Comparison of ENCODE assay signal across 25 cellular contexts in the genomic region with DNA sequence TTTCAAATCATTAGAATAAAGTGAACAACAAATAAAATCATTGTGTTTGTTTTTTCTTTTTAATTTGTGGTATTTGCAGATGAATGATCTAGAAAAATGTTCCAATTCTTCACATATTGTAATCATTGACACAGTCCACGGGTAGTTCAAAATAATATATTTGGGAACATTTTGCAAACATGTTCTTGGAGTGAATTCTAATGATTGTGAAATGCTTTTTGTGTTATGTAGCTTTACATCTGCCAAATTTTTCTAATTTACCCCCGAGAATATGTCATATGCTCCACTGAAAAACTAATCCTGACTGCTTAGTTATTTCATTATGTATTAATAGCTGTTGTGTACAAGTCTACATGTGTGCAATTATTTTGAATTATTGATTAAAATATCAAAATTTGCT.
DNase-seq lines count a peak whose midpoint lies in the region; ATAC-seq, FAIRE-seq and TF ChIP-seq lines count a peak whose summit lies in the region.
"Had no signal": no experiment of that assay in that cellular context is flagged by ENCODE, and none has a peak within 500 bp of the region (broad histone marks: within the 10 kb centered on the region; RNA-seq: fewer than 3 reads in every experiment).

No MANE protein-coding gene starts in this region.

- intact Hi-C loops in Right ventricle myocardium superior (cut with DNase I): no loop called here
- intact Hi-C loops in heart left ventricle (cut with DNase I): no loop called here
- intact Hi-C loops in pancreas (cut with DNase I): no loop called here

- H3K4me3 ChIP-seq in heart left ventricle (no peak overlapping the region), fibroblast of pulmonary artery (replicated peaks; ENCODE audit: low read depth, low read length) (no peak overlapping the region), pancreas (no peak overlapping the region)
- H3K4me3 ChIP-seq: PC-9, SJCRH30 had no signal

- no peak overlapping the region for H3K27ac ChIP-seq in heart left ventricle
- H3K27ac ChIP-seq in pancreas: no peak overlapping the region
- H3K27ac ChIP-seq: KMS-11, PC-9, SJCRH30 had no signal

- H3K27me3 ChIP-seq in heart left ventricle: no peaks in the 10 kb centered on the region
- no peaks in the 10 kb centered on the region for H3K27me3 ChIP-seq in pancreas
- H3K27me3 ChIP-seq: SJCRH30 had no signal

- DNase-seq in Right ventricle myocardium superior (no peak), heart left ventricle (no peak), fibroblast of pulmonary artery (ENCODE audit: low read depth) (peak; percentile 56), pancreas (no peak), GM19239 (ENCODE audit: insufficient read length, low spot score) (no peak), SIG-M5 (lab: John Stamatoyannopoulos, UW) (no peak)
- DNase-seq: 8988T; C1 segment of cervical spinal cord; CD8-positive, alpha-beta T cell; IMR-90; NCI-H1092 treated with DMSO at 0.1 percent for 48 hours; NCI-H146; NCI-H2029; NCI-H2227 treated with DMSO at 0.1 percent for 48 hours; NCI-H510A treated with DMSO at 0.1 percent for 48 hours; NCI-H748 treated with DMSO at 0.1 percent for 48 hours; PC-9; RPMI8226; SJCRH30 had no signal

- 52 to 73% (median 55%) methylated on average over 2 of the region's 2 CpGs for WGBS in heart left ventricle, 4 donors
- WGBS in pancreas, 2 donors: 36 to 41% methylated on average over 2 of the region's 2 CpGs

- H3K9me3 ChIP-seq in heart left ventricle (no peaks in the 10 kb centered on the region), pancreas (no peaks in the 10 kb centered on the region)
- H3K9me3 ChIP-seq: SJCRH30 had no signal

- TF ChIP-seq CTCF in heart left ventricle (IDR thresholded peaks at IDR 0.05) (no peak), fibroblast of pulmonary artery (IDR thresholded peaks at IDR 0.05; ENCODE audit: low read length, missing control alignments) (no peak), pancreas (IDR thresholded peaks at IDR 0.05) (no peak)

- H3K36me3 ChIP-seq in heart left ventricle (no peaks in the 10 kb centered on the region), pancreas (no peaks in the 10 kb centered on the region)
- H3K36me3 ChIP-seq: SJCRH30 had no signal

- TF ChIP-seq POLR2A in heart left ventricle (IDR thresholded peaks at IDR 0.05): no peak

- H3K4me1 ChIP-seq in heart left ventricle: peaks cover 0 to 6% (median 0%) of the 10 kb centered on the region in 12 donors
- no peaks in the 10 kb centered on the region for H3K4me1 ChIP-seq in pancreas
- H3K4me1 ChIP-seq: SJCRH30 had no signal

- ATAC-seq in Right ventricle myocardium superior (ENCODE audit: poor library complexity) (peak; percentile 83), heart left ventricle (no peak), pancreas (no peak), HG03175 (IDR thresholded peaks at IDR 0.05; ENCODE audit: unreplicated experiment) (no peak), HG03196 (IDR thresholded peaks at IDR 0.05; ENCODE audit: unreplicated experiment) (no peak)
- ATAC-seq: CD8-positive, alpha-beta T cell had no signal

- FAIRE-seq in pancreas (lab: Jason Lieb, UNC) (peak; percentile 60), GM19239 (lab: Jason Lieb, UNC) (no peak)
- FAIRE-seq: G401.6, GM12892, GM18507 had no signal
